ENCODE assay signal across 8 cellular contexts in genomic region chr2:69755862-69756467, GRCh38. TPM values are rescaled to one million over a fixed set of nuclear protein-coding genes. Genes with fewer than 3 reads are reported as not detected.
DNase-seq lines count a peak whose midpoint lies in the region; ATAC-seq, FAIRE-seq and TF ChIP-seq lines count a peak whose summit lies in the region.

No MANE protein-coding gene starts in this region.

- no peak for TF ChIP-seq POLR2A in HepG2 (IDR thresholded peaks at IDR 0.05; ENCODE audit: insufficient read depth in 1 of 2, low read depth in 2 of 2, low read length in 2 of 2)

- DNase-seq in astrocyte of the hippocampus (ENCODE audit: low read depth, low spot score) (peak; percentile 29), HepG2 (ENCODE audit: low spot score) (peak; percentile 48), putamen (ENCODE audit: low spot score) (no peak), NCI-H2081 (lab: John Stamatoyannopoulos, UW) (no peak)
- DNase-seq in activated CD8-positive, alpha-beta memory T cell treated with anti-CD3 and anti-CD28 coated beads for 24 hours, result no peak

- CTCF ChIA-PET in HepG2 (lab: Yijun Ruan, JAX; ENCODE audit: low intra/inter-chr PET ratio, low total read pairs), result no interaction called here

- H3K4me3 ChIP-seq in BLaER1 treated with 17β-estradiol and CSF1 and Interleukin-3, amounts not matched to agents 10 nM and 100 nM, result no peak overlapping the region
- H3K4me3 ChIP-seq in HepG2 (replicated peaks in 1 of 3; ENCODE audit: insufficient read depth in 1 of 3, low read depth in 2 of 3, low read length in 3 of 3), result no peak overlapping the region; a peak in 1 of 6 replicates

- BruUV-seq in HepG2 (replicated peaks; lab: Mats Ljungman, UMichigan), result no TSS peak

- H3K36me3 ChIP-seq in BLaER1 treated with 17β-estradiol and CSF1 and Interleukin-3, amounts not matched to agents 10 nM and 100 nM, result peaks cover 0 to 49% (median 10%) of the 10 kb centered on the region in 11 experiments; a peak in 13 of 22 replicates
- H3K36me3 ChIP-seq in HepG2 (replicated peaks in 1 of 2; ENCODE audit: control insufficient read depth in 1 of 2, insufficient read depth in 2 of 2, low read length in 2 of 2), result peaks cover 8 to 47% of the 10 kb centered on the region in 2 experiments

- H3K9me3 ChIP-seq in BLaER1 treated with 17β-estradiol and CSF1 and Interleukin-3, amounts not matched to agents 10 nM and 100 nM (replicated peaks in 1 of 11), result no peaks in the 10 kb centered on the region
- H3K9me3 ChIP-seq in HepG2 (ENCODE audit: low read length), result no peaks in the 10 kb centered on the region

- H2AFZ ChIP-seq in HepG2 (ENCODE audit: low read length), result no peak overlapping the region

- peak; percentile 64 for FAIRE-seq in HepG2 (lab: Jason Lieb, UNC)

- ATAC-seq in HG03175 (IDR thresholded peaks at IDR 0.05; ENCODE audit: unreplicated experiment), result peak; percentile 63
- peak; percentile 72 for ATAC-seq in HepG2
- ATAC-seq in GM18868 (IDR thresholded peaks at IDR 0.05; ENCODE audit: unreplicated experiment), result no peak

- H3K4me2 ChIP-seq in BLaER1 treated with 17β-estradiol and CSF1 and Interleukin-3, amounts not matched to agents 10 nM and 100 nM, result peak overlapping the region in 6 of 11 experiments; percentile 24 to 87 (median 69); a peak in 12 of 22 replicates
- peak overlapping the region; percentile 44 for H3K4me2 ChIP-seq in HepG2 (ENCODE audit: low read depth, low read length)

- peaks cover 0 to 43% (median 0%) of the 10 kb centered on the region in 11 experiments; a peak in 5 of 22 replicates for H4K20me1 ChIP-seq in BLaER1 treated with 17β-estradiol and CSF1 and Interleukin-3, amounts not matched to agents 10 nM and 100 nM
- H4K20me1 ChIP-seq in HepG2 (ENCODE audit: insufficient read depth, low read length), result peaks cover 8% of the 10 kb centered on the region; the same call in 1 of the 2 replicates

- TF ChIP-seq CTCF in HepG2 (CRISPR knock-in tag; IDR thresholded peaks at IDR 0.05), result no peak

- POLR2A ChIA-PET in HepG2 (lab: Yijun Ruan, JAX), result interaction anchor here (0.7 to 15.3 kb wide), 5 partner anchors 11 to 73 kb away, joined by 3 to 142 read pairs (median 3); partner anchors contain the start of genes ANXA4 and GMCL1

- 49% methylated on average over 2 of the region's 2 CpGs for WGBS in HepG2 (ENCODE audit: low lambda C conversion rate)

- no peak for TF ChIP-seq RAD21 in HepG2 (CRISPR knock-in tag; IDR thresholded peaks at IDR 0.05)

- intact Hi-C loops in HepG2 (cut with micrococcal nuclease; ENCODE audit: unreplicated experiment), result no loop called here

- peaks cover 0 to 62% (median 16%) of the 10 kb centered on the region in 10 experiments; a peak in 13 of 20 replicates for H3K4me1 ChIP-seq in BLaER1 treated with 17β-estradiol and CSF1 and Interleukin-3, amounts not matched to agents 10 nM and 100 nM
- peaks cover 62% of the 10 kb centered on the region for H3K4me1 ChIP-seq in HepG2 (ENCODE audit: insufficient read depth, low read length)

- no peaks in the 10 kb centered on the region for H3K27me3 ChIP-seq in BLaER1 treated with 17β-estradiol and CSF1 and Interleukin-3, amounts not matched to agents 10 nM and 100 nM
- H3K27me3 ChIP-seq in HepG2 (ENCODE audit: control insufficient read depth in 1 of 2, insufficient read depth in 2 of 2, low read length in 2 of 2), result no peaks in the 10 kb centered on the region

- TF ChIP-seq EP300 in HepG2 (IDR thresholded peaks at IDR 0.05; ENCODE audit: low read depth in 2 of 2, low read length in 2 of 2), result no peak
- no peak for TF ChIP-seq EP300 in HepG2 (CRISPR knock-in tag; IDR thresholded peaks at IDR 0.05; ENCODE audit: borderline replicate concordance)

- H3K27ac ChIP-seq in BLaER1 treated with 17β-estradiol and CSF1 and Interleukin-3, amounts not matched to agents 10 nM and 100 nM, result peak overlapping the region in 4 of 11 experiments; percentile 33 to 57 (median 45); a peak in 8 of 22 replicates
- peak overlapping the region; percentile 35 for H3K27ac ChIP-seq in HepG2 (ENCODE audit: extremely low read length, insufficient read depth, low read length)

- H3K9ac ChIP-seq in BLaER1 treated with 17β-estradiol and CSF1 and Interleukin-3, amounts not matched to agents 10 nM and 100 nM, result peak overlapping the region in 4 of 11 experiments; percentile 19 to 52 (median 36); a peak in 6 of 22 replicates
- H3K9ac ChIP-seq in HepG2 (ENCODE audit: insufficient read depth, low read depth, low read length), result no peak overlapping the region

- in situ Hi-C loops in HepG2 (cut with HindIII; ENCODE audit: extremely low pct_ligation_motif_present, low pct_unique_long_range_greater_than_20kb), result no loop called here

- H3K79me2 ChIP-seq in HepG2 (ENCODE audit: insufficient read depth, low read length), result peaks cover 84% of the 10 kb centered on the region

TF ChIP-seq in HepG2, 621 proteins besides CTCF, POLR2A, EP300 and RAD21 (continues in another document):
- no peak for TF ChIP-seq HMG20A (CRISPR knock-in tag; IDR thresholded peaks at IDR 0.05; ENCODE audit: borderline replicate concordance)
- TF ChIP-seq MAFK (conservative IDR thresholded peaks at IDR 0.05 in 1 of 2, IDR thresholded peaks at IDR 0.05 in 1 of 2; ENCODE audit: low read length in 2 of 2), result peak; percentile 11 to 63; a peak in 2 of 4 replicates
- TF ChIP-seq ARID5B (CRISPR knock-in tag; IDR thresholded peaks at IDR 0.05), result 0 out of 2 replicates have a peak, but pooled peaks have one; percentile 18
- TF ChIP-seq NRL (CRISPR knock-in tag; IDR thresholded peaks at IDR 0.05; ENCODE audit: borderline replicate concordance), result no peak
- no peak for TF ChIP-seq SKI (IDR thresholded peaks at IDR 0.05; ENCODE audit: partially characterized antibody)
- TF ChIP-seq SNAPC2 (CRISPR knock-in tag; IDR thresholded peaks at IDR 0.05), result no peak
- TF ChIP-seq ZBTB21 (CRISPR knock-in tag; IDR thresholded peaks at IDR 0.05), result no peak
- peak; percentile 69 for TF ChIP-seq HNF1B (CRISPR knock-in tag; IDR thresholded peaks at IDR 0.05)

RNA-seq across cellular contexts. Expression of gene ANXA4, which starts 14.0 kb away (rescaled TPM):
- total RNA-seq in HepG2 (2016; rRNA removed; fragmentation: Illumina TruSeq; extraction: Trizol), result 155 and 237 TPM in 2 replicates
- total RNA-seq in HepG2 (2016; cell fraction: cytosol; rRNA removed; fragmentation: Illumina TruSeq; extraction: Trizol; ENCODE audit: low read depth), result 17.9 and 22.8 TPM in 2 replicates
- total RNA-seq in HepG2 (2016; cell fraction: insoluble cytoplasmic fraction; rRNA removed; fragmentation: Illumina TruSeq; extraction: Trizol), result 161 and 233 TPM in 2 replicates
- total RNA-seq in HepG2 (2016; cell fraction: membrane; rRNA removed; fragmentation: Illumina TruSeq; extraction: Trizol), result 40.1 and 41.9 TPM in 2 replicates
- total RNA-seq in HepG2 (2016; cell fraction: nucleus; rRNA removed; fragmentation: Illumina TruSeq; extraction: Trizol), result 65.6 and 74.7 TPM in 2 replicates
- polyA plus RNA-seq in HepG2 (2011; rRNA removed), result 147 and 168 TPM in 2 replicates
- polyA plus RNA-seq in HepG2 (2011; cell fraction: cytosol; rRNA removed), result 87.5 and 190 TPM in 2 replicates
- polyA plus RNA-seq in HepG2 (2011; cell fraction: nucleus; rRNA removed), result 143 and 171 TPM in 2 replicates
- 61.9 and 99.0 TPM in 2 replicates for polyA plus RNA-seq in HepG2 (2012)
- 31.6 and 32.5 TPM in 2 replicates for polyA plus RNA-seq in HepG2 (2016; cell fraction: cytosol; fragmentation: Illumina TruSeq; extraction: Trizol; ENCODE audit: low read depth)
- 346 and 367 TPM in 2 replicates for polyA plus RNA-seq in HepG2 (2016; cell fraction: insoluble cytoplasmic fraction; fragmentation: Illumina TruSeq; extraction: Trizol; ENCODE audit: low read depth)
- polyA plus RNA-seq in HepG2 (2016; cell fraction: membrane; fragmentation: Illumina TruSeq; extraction: Trizol; ENCODE audit: low read depth), result 39.4 and 42.7 TPM in 2 replicates
- polyA plus RNA-seq in HepG2 (2016; cell fraction: nucleus; fragmentation: Illumina TruSeq; extraction: Trizol; ENCODE audit: insufficient read depth, low read depth), result 146 and 162 TPM in 2 replicates
- 48.3 and 195 TPM in 2 replicates for polyA minus RNA-seq in HepG2 (2011; rRNA and poly(A)+ RNA removed; ENCODE audit: low replicate concordance)
- polyA minus RNA-seq in HepG2 (2011; cell fraction: cytosol; rRNA and poly(A)+ RNA removed), result 90.7 and 108 TPM in 2 replicates
- polyA minus RNA-seq in HepG2 (2011; cell fraction: nucleus; rRNA and poly(A)+ RNA removed), result 70.5 and 74.0 TPM in 2 replicates

Comparison
In these comparisons a context has a peak if more than half of its experiments do, and no peak if none do; other contexts are left out.
1. DNase-seq: peak in astrocyte of the hippocampus (single experiment) and HepG2 (single experiment); none in putamen (single experiment), NCI-H2081 (0 of 2) and activated CD8-positive, alpha-beta memory T cell treated with anti-CD3 and anti-CD28 coated beads for 24 hours (single experiment).